In genomic region chr5:141850183-141850768, GRCh38 we compare ENCODE assay signal across 8 cellular contexts. TPM values are rescaled to one million over a fixed set of nuclear protein-coding genes. Genes with fewer than 3 reads are reported as not detected.
DNase-seq lines count a peak whose midpoint lies in the region; ATAC-seq and TF ChIP-seq lines count a peak whose summit lies in the region.

No MANE protein-coding gene starts in this region.

- H3K36me3 ChIP-seq in mesendoderm (ENCODE audit: control insufficient read depth, insufficient read depth, low read length): no peaks in the 10 kb centered on the region
- no peaks in the 10 kb centered on the region for H3K36me3 ChIP-seq in stomach smooth muscle (ENCODE audit: control insufficient read depth in 2 of 2, insufficient read depth in 2 of 2, low read length in 2 of 2)

- H3K27ac ChIP-seq in AG04450 (ENCODE audit: low read depth, low read length) (peak overlapping the region; percentile 86), mesendoderm (ENCODE audit: low read depth, low read length) (peak overlapping the region; percentile 98), stomach smooth muscle (ENCODE audit: low read length) (peak overlapping the region; percentile 93)

- TF ChIP-seq CTCF in AG04450 (IDR thresholded peaks at IDR 0.05; ENCODE audit: low read depth, low read length) (no peak), activated B cell treated with CpG ODN at 0.5 μM for 24 hours (IDR thresholded peaks at IDR 0.05) (no peak)

- no peak overlapping the region for H4K5ac ChIP-seq in mesendoderm (ENCODE audit: low read length)

- H3K4me1 Mint-ChIP-seq in activated B cell treated with CpG ODN at 0.5 μM for 24 hours: peaks cover 9% of the 10 kb centered on the region

- H2BK5ac ChIP-seq in mesendoderm (ENCODE audit: low read length): peak overlapping the region; percentile 99

- H3K9me3 ChIP-seq in AG04450 (ENCODE audit: control insufficient read depth, insufficient read depth, low read length) (no peaks in the 10 kb centered on the region; the same call in 1 of the 2 replicates), stomach smooth muscle (ENCODE audit: control insufficient read depth in 2 of 2, low read length in 2 of 2) (no peaks in the 10 kb centered on the region)

- H3K4me2 ChIP-seq in mesendoderm (ENCODE audit: low read length): peak overlapping the region; percentile 97

- H3K4me3 Mint-ChIP-seq in activated B cell treated with CpG ODN at 0.5 μM for 24 hours: peak overlapping the region; percentile 87

- peak overlapping the region; percentile 22 for H2BK15ac ChIP-seq in mesendoderm (replicated peaks; ENCODE audit: low read depth)

- POLR2A ChIA-PET in AG04450 (lab: Yijun Ruan, JAX) (interaction anchor here (0.8 kb wide), 1 partner anchor 119 kb away, joined by 3 read pairs; no protein-coding TSS in a partner anchor), activated B cell treated with CpG ODN at 0.5 μM for 24 hours (lab: Charles Lee) (interaction anchor here (0.6 to 1.0 kb wide), 4 partner anchors 33 to 215 kb away, joined by 3 to 4 read pairs (median 4); partner anchors contain the start of gene FCHSD1)

- no peak overlapping the region for H4K8ac ChIP-seq in mesendoderm (ENCODE audit: low read depth, low read length)

- H3K18ac ChIP-seq in mesendoderm (ENCODE audit: low read length): peak overlapping the region; percentile 94

- peak overlapping the region; percentile 97 for H3K9ac ChIP-seq in mesendoderm (ENCODE audit: low read length)
- peak overlapping the region; percentile 94 to 96 for H3K9ac ChIP-seq in stomach smooth muscle (ENCODE audit: low read length in 2 of 2)

- peak overlapping the region; percentile 73 for H2BK120ac ChIP-seq in mesendoderm (ENCODE audit: low read depth, low read length)

- H3K79me1 ChIP-seq in mesendoderm (ENCODE audit: low read length): no peaks in the 10 kb centered on the region

- no peaks in the 10 kb centered on the region for H3K9me3 Mint-ChIP-seq in activated B cell treated with CpG ODN at 0.5 μM for 24 hours

- peak overlapping the region; percentile 76 for H3K23ac ChIP-seq in mesendoderm (ENCODE audit: low read length)

- H3K4me1 ChIP-seq in mesendoderm (ENCODE audit: control insufficient read depth, low read depth, low read length) (peaks cover 17% of the 10 kb centered on the region), stomach smooth muscle (ENCODE audit: control insufficient read depth, insufficient read depth, low read length) (peaks cover 18% of the 10 kb centered on the region)

- peak overlapping the region; percentile 91 for H3K4ac ChIP-seq in mesendoderm (ENCODE audit: low read depth, low read length)

- H3K79me2 ChIP-seq in mesendoderm (ENCODE audit: control insufficient read depth, insufficient read depth, low read length): no peaks in the 10 kb centered on the region

- CTCF ChIA-PET in AG04450 (lab: Charles Lee) (interaction anchor here (1.5 kb wide), 1 partner anchor 158 kb away, joined by 5 read pairs; no protein-coding TSS in a partner anchor), activated B cell treated with CpG ODN at 0.5 μM for 24 hours (lab: Charles Lee) (interaction anchor here (0.9 to 1.4 kb wide), 2 partner anchors 29 to 110 kb away, joined by 4 to 9 read pairs; no protein-coding TSS in a partner anchor)

- peak overlapping the region; percentile 67 for H2AK5ac ChIP-seq in mesendoderm (ENCODE audit: low read length)

- peak overlapping the region; percentile 97 for H3K56ac ChIP-seq in mesendoderm (ENCODE audit: low read length)

- DNase-seq in AG04450 (ENCODE audit: low read depth, low spot score) (no peak), HuH-7.5 (ENCODE audit: low spot score) (peak; percentile 54), activated B cell treated with CpG ODN at 0.5 μM for 24 hours (no peak), mesendoderm (peak; percentile 81)
- peak; percentile 30 for DNase-seq in effector CD8-positive, alpha-beta T cell (lab: John Stamatoyannopoulos, UW)

- H3K36me3 Mint-ChIP-seq in activated B cell treated with CpG ODN at 0.5 μM for 24 hours (ENCODE audit: low read depth): no peaks in the 10 kb centered on the region

- intact Hi-C loops in activated B cell treated with CpG ODN at 0.5 μM for 24 hours (cut with micrococcal nuclease): no loop called here

- ATAC-seq in GM18867 (IDR thresholded peaks at IDR 0.05; ENCODE audit: unreplicated experiment): peak; percentile 15
- peak; percentile 28 for ATAC-seq in activated B cell treated with CpG ODN at 0.5 μM for 24 hours (ENCODE audit: low read depth)
- ATAC-seq in HG02938 (IDR thresholded peaks at IDR 0.05; ENCODE audit: unreplicated experiment): no peak

- H3K27ac Mint-ChIP-seq in activated B cell treated with CpG ODN at 0.5 μM for 24 hours: peak overlapping the region; percentile 50

- H3K4me3 ChIP-seq in AG04450 (ENCODE audit: low read depth, low read length): peak overlapping the region; percentile 78
- peak overlapping the region; percentile 57 for H3K4me3 ChIP-seq in mesendoderm (ENCODE audit: low read length)
- peak overlapping the region; percentile 93 to 99 for H3K4me3 ChIP-seq in stomach smooth muscle (ENCODE audit: low read length in 2 of 2)

- peaks cover 3% of the 10 kb centered on the region for H3K27me3 ChIP-seq in AG04450 (ENCODE audit: control insufficient read depth, insufficient read depth, low read length)
- no peaks in the 10 kb centered on the region for H3K27me3 ChIP-seq in mesendoderm (ENCODE audit: insufficient read depth, low read length, poor library complexity)
- no peaks in the 10 kb centered on the region for H3K27me3 ChIP-seq in stomach smooth muscle (ENCODE audit: control insufficient read depth in 1 of 2, insufficient read depth in 2 of 2, low read length in 2 of 2)

- no CpG with 5 or more reads among the region's 38 CpGs for WGBS in mesendoderm (ENCODE audit: extremely low coverage, insufficient coverage, low lambda C conversion rate)

- H3K27me3 Mint-ChIP-seq in activated B cell treated with CpG ODN at 0.5 μM for 24 hours: peaks cover 7% of the 10 kb centered on the region

RNA-seq across cellular contexts. Expression of gene PCDH1, which starts 27.9 kb away (rescaled TPM):
- polyA plus RNA-seq in AG04450 (2011; rRNA removed): 0.11 and 0.12 TPM in 2 replicates
- polyA minus RNA-seq in AG04450 (2011; rRNA and poly(A)+ RNA removed): 0.30 and 0.46 TPM in 2 replicates
- total RNA-seq in activated B cell treated with CpG ODN at 0.5 μM for 24 hours: not detected in 2 replicates
- polyA plus RNA-seq in mesendoderm (2013, experiment 1 of 2): 11.8 TPM
- polyA plus RNA-seq in mesendoderm (2013, experiment 2 of 2): 12.2 TPM

Comparison
In these comparisons a context has a peak if more than half of its experiments do, and no peak if none do; other contexts are left out.
1. DNase-seq: peak in HuH-7.5 (single experiment), effector CD8-positive, alpha-beta T cell (single experiment) and mesendoderm (single experiment); none in AG04450 (single experiment) and activated B cell treated with CpG ODN at 0.5 μM for 24 hours (single experiment).
2. Peak in every context shown above with its lines, with median percentiles within 50 percentile points of each other: H3K27ac ChIP-seq and H3K4me3 ChIP-seq.